ENCODE assay signal across 1 cellular context in the genomic region with DNA sequence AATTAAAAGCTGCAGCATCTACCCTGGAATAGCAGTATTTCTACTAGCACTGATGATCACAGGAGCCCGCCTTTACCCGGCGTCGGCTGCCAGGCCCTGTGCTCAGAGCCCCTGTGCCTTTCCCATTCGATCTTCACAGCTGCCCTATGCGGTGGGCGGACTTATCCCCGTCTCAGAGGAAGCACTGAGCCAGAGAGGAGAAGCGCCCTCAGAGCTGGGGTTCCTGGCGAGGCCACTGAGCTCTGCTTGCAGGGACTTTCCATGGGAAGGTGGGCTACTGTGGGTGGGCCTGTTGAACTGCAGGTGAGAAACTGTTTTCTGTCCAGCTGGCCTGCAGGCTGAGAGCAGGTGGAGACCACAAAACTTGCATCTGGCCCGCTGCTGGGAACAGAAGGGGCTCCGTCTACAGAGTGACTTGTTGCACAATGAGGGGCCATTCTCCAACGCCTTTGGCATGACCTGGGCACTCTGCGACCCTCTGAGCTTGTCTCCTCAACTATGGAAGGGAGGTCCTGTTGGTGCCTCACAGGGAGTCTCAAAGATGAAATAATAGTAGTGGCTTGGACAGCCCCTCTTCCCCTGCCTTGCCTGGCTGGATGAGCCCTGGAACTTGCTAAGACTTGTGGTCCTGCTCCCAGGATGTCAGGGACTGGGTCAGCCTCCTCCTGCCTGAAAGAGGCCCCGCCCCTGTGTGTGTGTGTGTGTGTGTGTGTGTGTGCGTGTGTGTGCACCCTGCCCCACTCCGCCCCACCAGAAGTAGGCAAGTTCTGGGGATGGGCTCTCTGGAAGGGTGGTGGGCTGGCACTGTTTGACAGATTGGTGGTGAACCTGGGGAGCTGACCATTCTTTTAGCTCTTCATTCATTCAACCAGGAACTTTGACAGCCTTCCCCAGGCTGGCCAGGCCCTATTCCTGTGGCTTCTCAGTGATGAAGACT.
TF ChIP-seq lines count a peak whose summit lies in the region.

No MANE protein-coding gene starts in this region.

TF ChIP-seq in H1, 55 proteins besides CTCF, POLR2A, EP300 and RAD21:
- TF ChIP-seq ATF3 (IDR thresholded peaks at IDR 0.05; ENCODE audit: insufficient read depth, low read depth, low read length) (no peak), SP2 (IDR thresholded peaks at IDR 0.05; ENCODE audit: low read length) (no peak), TBP (IDR thresholded peaks at IDR 0.05; ENCODE audit: low read depth, low read length) (no peak), SAP30 (IDR thresholded peaks at IDR 0.05; ENCODE audit: insufficient read depth, insufficient replicate concordance, low read length) (no peak), RBBP5 (IDR thresholded peaks at IDR 0.05; ENCODE audit: borderline replicate concordance, low read depth, low read length) (no peak), KDM1A (IDR thresholded peaks at IDR 0.05; ENCODE audit: borderline replicate concordance, low read length) (no peak), POU5F1 (IDR thresholded peaks at IDR 0.05; ENCODE audit: low read depth, low read length) (no peak), CHD2 (IDR thresholded peaks at IDR 0.05; ENCODE audit: low read length) (no peak), BACH1 (IDR thresholded peaks at IDR 0.05; ENCODE audit: low read length) (no peak), RFX5 (IDR thresholded peaks at IDR 0.05; ENCODE audit: borderline replicate concordance, low read depth, low read length) (no peak), BCL11A (IDR thresholded peaks at IDR 0.05; ENCODE audit: low read depth in 2 of 2, low read length in 2 of 2) (no peak)
